In genomic region chr1:50348449-50349241, GRCh38 we compare ENCODE assay signal across 8 cellular contexts.
DNase-seq lines count a peak whose midpoint lies in the region; ATAC-seq and TF ChIP-seq lines count a peak whose summit lies in the region.

No MANE protein-coding gene starts in this region.

- H3K36me3 ChIP-seq in ovary: no peaks in the 10 kb centered on the region

- H3K27me3 ChIP-seq in ovary: no peaks in the 10 kb centered on the region

- H3K9me3 ChIP-seq in ovary: no peaks in the 10 kb centered on the region

- no peak for TF ChIP-seq POLR2A in ovary (IDR thresholded peaks at IDR 0.05)

- H3K4me1 ChIP-seq in ovary (ENCODE audit: insufficient read depth): no peaks in the 10 kb centered on the region

- no peak overlapping the region for H3K4me3 Mint-ChIP-seq in activated T-cell treated with anti-CD3 and anti-CD28 coated beads, Interleukin-2, amount 50 U/mL, for 4 hours

- H3K27ac ChIP-seq in ovary: no peak overlapping the region

- POLR2A ChIA-PET in AG04449 (lab: Yijun Ruan, JAX): no interaction called here

- no peak for TF ChIP-seq EP300 in ovary (IDR thresholded peaks at IDR 0.05)

- intact Hi-C loops in ovary (cut with DNase I): no loop called here

- no peaks in the 10 kb centered on the region for H3K4me1 Mint-ChIP-seq in activated T-cell treated with anti-CD3 and anti-CD28 coated beads, Interleukin-2, amount 50 U/mL, for 4 hours (ENCODE audit: low read depth)

- ATAC-seq in HG03354 (IDR thresholded peaks at IDR 0.05; ENCODE audit: poor library complexity, severe bottlenecking, unreplicated experiment): peak; percentile 80
- ATAC-seq in activated T-cell treated with anti-CD3 and anti-CD28 coated beads, Interleukin-2, amount 50 U/mL, for 4 hours: peak; percentile 62 to 68
- ATAC-seq in HG02870 (IDR thresholded peaks at IDR 0.05; ENCODE audit: unreplicated experiment): no peak

- TF ChIP-seq CTCF in AG04449 (IDR thresholded peaks at IDR 0.05; ENCODE audit: insufficient read depth, low read length, missing control alignments) (peak; percentile 72), ovary (IDR thresholded peaks at IDR 0.05) (peak in 2 of 3 donors; percentile 39 to 47)

- CTCF ChIA-PET in AG04449 (lab: Yijun Ruan, JAX): interaction anchor here (1.1 to 3.6 kb wide), 8 partner anchors 9 to 1671 kb away, joined by 3 to 18 read pairs (median 5); no protein-coding TSS in a partner anchor

- peaks cover 25% of the 10 kb centered on the region for H3K27me3 Mint-ChIP-seq in activated T-cell treated with anti-CD3 and anti-CD28 coated beads, Interleukin-2, amount 50 U/mL, for 4 hours (ENCODE audit: low read depth)

- H3K36me3 Mint-ChIP-seq in activated T-cell treated with anti-CD3 and anti-CD28 coated beads, Interleukin-2, amount 50 U/mL, for 4 hours (ENCODE audit: insufficient read depth): no peaks in the 10 kb centered on the region

- 11 to 17% (median 16%) methylated on average over 5 of the region's 5 CpGs for WGBS in ovary, 3 donors

- DNase-seq in AG04449 (ENCODE audit: low read depth, low spot score): peak; percentile 42
- DNase-seq in GM03348 (ENCODE audit: low spot score): peak; percentile 88
- peak; percentile 35 for DNase-seq in NCI-H524 treated with DMSO at 0.1 percent for 48 hours (lab: John Stamatoyannopoulos, UW)
- DNase-seq in activated T-cell treated with anti-CD3 and anti-CD28 coated beads, Interleukin-2, amount 50 U/mL, for 4 hours: no peak
- DNase-seq in germinal center (ENCODE audit: low spot score): peak; percentile 60
- DNase-seq in ovary: peak; percentile 23 to 47 (median 40)

- no peak overlapping the region for H3K4me3 ChIP-seq in AG04449 (ENCODE audit: low read depth, low read length)
- H3K4me3 ChIP-seq in ovary: no peak overlapping the region

- no peaks in the 10 kb centered on the region for H3K9me3 Mint-ChIP-seq in activated T-cell treated with anti-CD3 and anti-CD28 coated beads, Interleukin-2, amount 50 U/mL, for 4 hours
